19 cellular contexts compared by ENCODE assay signal in the genomic region with DNA sequence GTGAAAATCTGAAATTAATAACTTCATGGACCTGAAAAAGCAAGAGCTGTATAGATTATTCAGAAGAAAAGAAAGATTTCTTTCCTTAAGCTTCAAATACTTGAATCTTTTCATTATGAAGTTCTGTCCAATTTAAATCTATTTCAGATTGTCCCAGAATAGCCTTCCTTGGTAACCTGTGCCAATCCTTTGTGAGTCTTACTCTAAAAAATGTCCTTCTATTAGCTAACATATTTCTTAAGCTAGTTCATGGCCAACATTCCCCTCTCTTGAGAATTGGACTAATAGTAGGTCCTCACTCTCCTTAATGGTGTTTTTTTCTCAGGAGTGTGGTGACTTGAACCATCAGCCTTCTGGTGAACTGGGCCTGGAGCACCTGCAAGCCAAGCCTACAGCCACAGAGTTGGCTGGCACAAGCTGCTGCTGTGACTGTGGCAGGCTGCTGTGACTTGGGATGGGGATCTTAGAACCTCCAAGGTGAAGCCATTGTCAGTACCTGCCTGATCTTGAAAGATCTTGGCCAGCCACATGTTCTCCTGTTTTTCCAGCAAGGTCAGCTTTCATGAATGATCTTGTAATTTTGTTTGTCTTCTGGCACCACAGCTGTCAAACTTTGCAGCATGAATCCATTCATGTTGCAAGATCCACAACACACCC.
"Had no signal": no experiment of that assay in that cellular context is flagged by ENCODE, and none has a peak within 500 bp of the region (broad histone marks: within the 10 kb centered on the region; RNA-seq: fewer than 3 reads in every experiment).

No MANE protein-coding gene starts in this region.

- H3K27me3 Mint-ChIP-seq: activated B cell treated with CpG ODN at 0.5 μM for 24 hours; natural killer cell treated with Interleukin-12 subunit alpha and Interleukin-12 subunit beta and Interleukin-15 and Interleukin-18, amount 100 ng/mL, for 72 hours; T-helper 17 cell had no signal

- H3K4me1 ChIP-seq: psoas muscle, testis had no signal

- H3K27me3 ChIP-seq: testis had no signal

- H3K4me3 ChIP-seq: psoas muscle, testis had no signal

- ATAC-seq: activated naive CD4-positive, alpha-beta T cell treated with anti-CD3 and anti-CD28 coated beads, Interleukin-2, amount 50 U/mL, for 72 hours; left lobe of liver; natural killer cell treated with Interleukin-12 subunit alpha and Interleukin-12 subunit beta and Interleukin-15 and Interleukin-18, amount 100 ng/mL, for 72 hours; psoas muscle; sciatic nerve; T-helper 17 cell had no signal

- H3K36me3 Mint-ChIP-seq: activated naive CD4-positive, alpha-beta T cell treated with anti-CD3 and anti-CD28 coated beads, Interleukin-2, amount 50 U/mL, for 72 hours; natural killer cell treated with Interleukin-12 subunit alpha and Interleukin-12 subunit beta and Interleukin-15 and Interleukin-18, amount 100 ng/mL, for 72 hours had no signal

- H3K9me3 ChIP-seq: psoas muscle, testis had no signal

- H3K27ac Mint-ChIP-seq: activated B cell treated with CpG ODN at 0.5 μM for 24 hours; activated CD4-positive, alpha-beta T cell treated with anti-CD3 and anti-CD28 coated beads, Interleukin-2, amount 10 ng/mL, durations not matched to agents 7 days and 5 days; activated naive CD4-positive, alpha-beta T cell treated with anti-CD3 and anti-CD28 coated beads, Interleukin-2, amount 50 U/mL, for 72 hours; natural killer cell treated with Interleukin-12 subunit alpha and Interleukin-12 subunit beta and Interleukin-15 and Interleukin-18, amount 100 ng/mL, for 72 hours; T-helper 17 cell had no signal

- H3K9me3 Mint-ChIP-seq: activated B cell treated with CpG ODN at 0.5 μM for 24 hours; activated CD4-positive, alpha-beta T cell treated with anti-CD3 and anti-CD28 coated beads, Interleukin-2, amount 10 ng/mL, durations not matched to agents 7 days and 5 days; activated naive CD4-positive, alpha-beta T cell treated with anti-CD3 and anti-CD28 coated beads, Interleukin-2, amount 50 U/mL, for 72 hours; natural killer cell treated with Interleukin-12 subunit alpha and Interleukin-12 subunit beta and Interleukin-15 and Interleukin-18, amount 100 ng/mL, for 72 hours had no signal

- FAIRE-seq: colon, islet of Langerhans had no signal

- H3K4me3 Mint-ChIP-seq: activated B cell treated with CpG ODN at 0.5 μM for 24 hours; activated CD4-positive, alpha-beta T cell treated with anti-CD3 and anti-CD28 coated beads, Interleukin-2, amount 10 ng/mL, durations not matched to agents 7 days and 5 days; natural killer cell treated with Interleukin-12 subunit alpha and Interleukin-12 subunit beta and Interleukin-15 and Interleukin-18, amount 100 ng/mL, for 72 hours; T-helper 17 cell had no signal

- H3K27ac ChIP-seq: psoas muscle, testis had no signal

- H3K4me1 Mint-ChIP-seq: activated B cell treated with CpG ODN at 0.5 μM for 24 hours, T-helper 17 cell had no signal

- DNase-seq: activated B cell treated with CpG ODN at 0.5 μM for 24 hours; activated CD4-positive, alpha-beta T cell treated with anti-CD3 and anti-CD28 coated beads, Interleukin-2, amount 10 ng/mL, durations not matched to agents 7 days and 5 days; amygdala; foreskin fibroblast; head of caudate nucleus; mesenchymal stem cell; nucleus accumbens; psoas muscle; stimulated activated CD4-positive, alpha-beta T cell treated with anti-CD3 and anti-CD28 coated beads, Interleukin-12 subunit alpha, Interleukin-12 subunit beta, amount 100 ng/mL, for 4 hours; stimulated activated CD4-positive, alpha-beta T cell treated with anti-CD3 and anti-CD28 coated beads, Interleukin-2, amount 100 ng/mL, for 48 hours; stimulated activated naive CD4-positive, alpha-beta T cell treated with Interleukin-2 at 50 U/mL for 16 hours; T-helper 17 cell; testis had no signal
